ENCODE assay signal across 8 cellular contexts in the genomic region with DNA sequence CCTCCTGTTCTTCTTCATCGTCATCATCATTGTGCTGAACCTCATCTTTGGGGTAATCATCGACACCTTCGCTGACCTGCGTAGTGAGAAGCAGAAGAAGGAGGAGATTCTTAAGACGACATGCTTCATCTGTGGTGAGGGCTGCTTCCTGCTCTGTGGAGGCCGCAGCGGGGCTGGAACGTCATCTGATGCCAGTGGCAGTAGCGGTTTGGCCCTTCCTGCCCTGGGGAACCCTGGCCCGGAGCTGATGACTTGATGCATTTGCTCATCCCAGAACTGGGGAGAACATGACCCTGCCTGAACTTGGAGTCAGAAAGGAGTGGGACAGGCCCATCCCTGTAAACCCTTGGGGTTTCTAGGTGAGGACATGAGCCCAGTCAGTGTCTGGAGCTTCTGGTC. TPM values are rescaled to one million over a fixed set of nuclear protein-coding genes. Genes with fewer than 3 reads are reported as not detected.
DNase-seq lines count a peak whose midpoint lies in the region; ATAC-seq, FAIRE-seq and TF ChIP-seq lines count a peak whose summit lies in the region.

No MANE protein-coding gene starts in this region.

- peaks cover 8% of the 10 kb centered on the region for H3K4me1 Mint-ChIP-seq in Caco-2 (ENCODE audit: low read depth, unreplicated experiment)
- peaks cover 56% of the 10 kb centered on the region for H3K4me1 Mint-ChIP-seq in T-helper 17 cell
- peaks cover 18% of the 10 kb centered on the region for H3K4me1 Mint-ChIP-seq in astrocyte (ENCODE audit: low read depth, unreplicated experiment)

- CTCF ChIA-PET in Caco-2 (lab: Charles Lee) = no interaction called here

- H3K9me3 ChIP-seq in Caco-2 (no peaks in the 10 kb centered on the region), T-helper 17 cell (ENCODE audit: control insufficient read depth, low read length, poor library complexity, severe bottlenecking) (no peaks in the 10 kb centered on the region), astrocyte (ENCODE audit: insufficient read depth, low read depth, low read length) (no peaks in the 10 kb centered on the region), skeletal muscle satellite cell (replicated peaks; ENCODE audit: low read length) (no peaks in the 10 kb centered on the region)

- H3K4me3 Mint-ChIP-seq in Caco-2 (ENCODE audit: unreplicated experiment) = no peak overlapping the region
- H3K4me3 Mint-ChIP-seq in T-helper 17 cell = peak overlapping the region; percentile 84
- no peak overlapping the region for H3K4me3 Mint-ChIP-seq in astrocyte (ENCODE audit: unreplicated experiment)

- BruUV-seq in Caco-2 (replicated peaks; lab: Mats Ljungman, UMichigan) = no TSS peak

- H3K79me2 ChIP-seq in astrocyte (ENCODE audit: insufficient read depth, low read length) = no peaks in the 10 kb centered on the region

- peak; percentile 20 for FAIRE-seq in astrocyte (lab: Jason Lieb, UNC)

- no peak overlapping the region for H3K27ac ChIP-seq in astrocyte (ENCODE audit: low read depth, low read length)

- H3K27ac Mint-ChIP-seq in Caco-2 (ENCODE audit: unreplicated experiment) (peak overlapping the region; percentile 42), T-helper 17 cell (peak overlapping the region; percentile 99), astrocyte (ENCODE audit: unreplicated experiment) (no peak overlapping the region)

- POLR2A ChIA-PET in Caco-2 (lab: Charles Lee) = no interaction called here

- H3K9ac ChIP-seq in astrocyte (ENCODE audit: low read length) (no peak overlapping the region), skeletal muscle satellite cell (ENCODE audit: low read depth, low read length) (no peak overlapping the region)

- intact Hi-C loops in Caco-2 (cut with micrococcal nuclease; ENCODE audit: unreplicated experiment) = no loop called here

- H3K36me3 ChIP-seq in Caco-2 (ENCODE audit: control insufficient read depth, insufficient read depth, low read length) (peaks cover 9% of the 10 kb centered on the region), astrocyte (ENCODE audit: insufficient read depth, low read length) (no peaks in the 10 kb centered on the region), skeletal muscle satellite cell (ENCODE audit: insufficient read depth, low read length) (peaks cover 82% of the 10 kb centered on the region)

- no peak for DNase-seq in Caco-2
- DNase-seq in T-helper 17 cell = peak; percentile 34 to 62 (median 52)
- no peak for DNase-seq in astrocyte (ENCODE audit: low read depth)
- no peak for DNase-seq in HCEC 1CT
- DNase-seq in NCI-H146 (lab: John Stamatoyannopoulos, UW) = no peak
- no peak for DNase-seq in NCI-H1048 (lab: John Stamatoyannopoulos, UW)

- H3K27me3 ChIP-seq in Caco-2 (replicated peaks; ENCODE audit: control insufficient read depth, insufficient read depth, low read length) (no peaks in the 10 kb centered on the region), astrocyte (ENCODE audit: insufficient read depth, low read length) (no peaks in the 10 kb centered on the region), skeletal muscle satellite cell (ENCODE audit: control insufficient read depth, insufficient read depth, low read length) (no peaks in the 10 kb centered on the region)

- no peak overlapping the region for H3K4me2 ChIP-seq in astrocyte (ENCODE audit: low read length)
- peak overlapping the region; percentile 10 for H3K4me2 ChIP-seq in skeletal muscle satellite cell (ENCODE audit: low read length)

- peaks cover 8% of the 10 kb centered on the region for H3K4me1 ChIP-seq in Caco-2
- peaks cover 49% of the 10 kb centered on the region for H3K4me1 ChIP-seq in astrocyte (ENCODE audit: insufficient read depth, low read length)
- peaks cover 61% of the 10 kb centered on the region for H3K4me1 ChIP-seq in skeletal muscle satellite cell (ENCODE audit: control insufficient read depth, insufficient read depth, low read length)

- H3K36me3 Mint-ChIP-seq in Caco-2 (ENCODE audit: insufficient read depth, unreplicated experiment) (peaks cover 77% of the 10 kb centered on the region), T-helper 17 cell (ENCODE audit: low read depth) (peaks cover 14% of the 10 kb centered on the region), astrocyte (ENCODE audit: low read depth, unreplicated experiment) (peaks cover 19% of the 10 kb centered on the region)

- TF ChIP-seq CTCF in Caco-2 (IDR thresholded peaks at IDR 0.05; ENCODE audit: insufficient read depth in 1 of 2, low read depth in 1 of 2, low read length in 1 of 2, severe bottlenecking in 1 of 2, unreplicated experiment in 1 of 2) = no peak
- no peak for TF ChIP-seq CTCF in astrocyte (IDR thresholded peaks at IDR 0.05; ENCODE audit: insufficient read depth, low read depth, low read length)

- no peak overlapping the region for H2AFZ ChIP-seq in astrocyte (ENCODE audit: low read depth, low read length)

- H3K27me3 Mint-ChIP-seq in Caco-2 (ENCODE audit: insufficient read depth, unreplicated experiment) (no peaks in the 10 kb centered on the region), T-helper 17 cell (no peaks in the 10 kb centered on the region), astrocyte (ENCODE audit: low read depth, unreplicated experiment) (no peaks in the 10 kb centered on the region)

- H4K20me1 ChIP-seq in astrocyte (ENCODE audit: insufficient read depth, low read length) = peaks cover 4% of the 10 kb centered on the region

- peak; percentile 81 for ATAC-seq in T-helper 17 cell
- no peak for ATAC-seq in HG02885 (IDR thresholded peaks at IDR 0.05; ENCODE audit: poor library complexity, unreplicated experiment)

- H3K9me3 Mint-ChIP-seq in Caco-2 (ENCODE audit: unreplicated experiment) (no peaks in the 10 kb centered on the region), astrocyte (ENCODE audit: unreplicated experiment) (no peaks in the 10 kb centered on the region)

- H3K4me3 ChIP-seq in Caco-2 (ENCODE audit: low read depth, low read length) = no peak overlapping the region
- H3K4me3 ChIP-seq in astrocyte (ENCODE audit: insufficient read depth, low read depth, low read length) = no peak overlapping the region
- no peak overlapping the region for H3K4me3 ChIP-seq in skeletal muscle satellite cell (ENCODE audit: low read length)

RNA-seq across cellular contexts. Expression of gene UQCC2, which starts 18.7 kb away (rescaled TPM):
- total RNA-seq in Caco-2 (2022) (115 and 122 TPM in 2 replicates), T-helper 17 cell (10 to 100 TPM; 17.3 to 19.8 TPM), astrocyte (70.2 and 79.1 TPM in 2 replicates)
- total RNA-seq in skeletal muscle satellite cell (2012; rRNA removed) = 17.5 and 18.8 TPM in 2 replicates

RNA-seq across cellular contexts. Expression of gene IP6K3, which starts 53.9 kb away (rescaled TPM):
- total RNA-seq in Caco-2 (2022) (0.44 and 0.45 TPM in 2 replicates), T-helper 17 cell (not detected), astrocyte (4.5 and 4.6 TPM in 2 replicates)
- total RNA-seq in skeletal muscle satellite cell (2012; rRNA removed) = 0.51 and 2.6 TPM in 2 replicates

Comparison
In these comparisons a context has a peak if more than half of its experiments do, and no peak if none do; other contexts are left out.
1. DNase-seq: peak in T-helper 17 cell (3 of 3); none in Caco-2 (0 of 2), astrocyte (single experiment), HCEC 1CT (single experiment), NCI-H146 (single experiment) and NCI-H1048 (single experiment).